In the genomic region with DNA sequence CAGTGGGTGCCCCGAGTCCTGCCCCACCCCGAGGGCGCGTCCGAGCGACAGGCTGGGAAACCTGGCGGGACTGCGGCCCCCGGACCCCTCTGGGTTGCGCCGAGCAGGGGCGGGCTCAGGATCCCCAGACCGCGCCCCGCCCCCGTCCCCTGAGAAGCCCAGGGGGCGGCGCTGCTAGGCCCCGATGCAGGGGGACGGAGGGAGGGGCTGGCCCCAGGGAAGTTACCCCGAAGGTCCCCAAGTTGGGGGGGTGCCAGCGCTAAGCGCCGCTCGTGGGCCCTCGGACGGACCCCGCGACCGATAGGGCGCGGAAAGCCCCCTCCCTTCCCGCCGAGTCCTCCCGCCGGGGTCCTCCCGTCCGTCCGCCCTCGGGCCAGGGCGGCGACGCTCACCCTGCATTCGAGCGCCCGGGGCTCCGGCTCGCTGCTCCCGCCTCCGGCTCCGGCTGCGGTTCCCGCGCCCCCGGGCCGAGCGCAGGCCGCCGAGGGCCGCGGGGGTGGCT, we compare ENCODE assay signal across 10 cellular contexts. TPM values are rescaled to one million over a fixed set of nuclear protein-coding genes. Genes with fewer than 3 reads are reported as not detected.
DNase-seq lines count a peak whose midpoint lies in the region; ATAC-seq and TF ChIP-seq lines count a peak whose summit lies in the region.
"Had no signal": no experiment of that assay in that cellular context is flagged by ENCODE, and none has a peak within 500 bp of the region (broad histone marks: within the 10 kb centered on the region; RNA-seq: fewer than 3 reads in every experiment).

No MANE protein-coding gene starts in this region.

- H3K36me3 ChIP-seq in HAP-1 (replicated peaks) = no peaks in the 10 kb centered on the region; the same call in 1 of the 2 replicates
- H3K36me3 ChIP-seq in iPS-15b (ENCODE audit: control insufficient read depth, insufficient read depth, low read length) = no peaks in the 10 kb centered on the region
- H3K36me3 ChIP-seq in tibial artery = no peaks in the 10 kb centered on the region

- no peak overlapping the region for H3K27ac ChIP-seq in tibial artery

- peak; percentile 38 for ATAC-seq in activated CD8-positive, alpha-beta T cell treated with anti-CD3 and anti-CD28 coated beads, Interleukin-2, amount 10 ng/mL, durations not matched to agents 7 days and 5 days
- ATAC-seq in GM19452 (IDR thresholded peaks at IDR 0.05; ENCODE audit: unreplicated experiment) (no peak), HG03460 (IDR thresholded peaks at IDR 0.05; ENCODE audit: unreplicated experiment) (no peak)

- H3K4me3 ChIP-seq in HAP-1 (peak overlapping the region; percentile 53), iPS-15b (ENCODE audit: low read depth, low read length) (peak overlapping the region; percentile 50), tibial artery (peak overlapping the region; percentile 41 to 45)

- TF ChIP-seq CTCF in tibial artery (IDR thresholded peaks at IDR 0.05) (no peak), osteocyte (IDR thresholded peaks at IDR 0.05) (no peak)

- H3K9ac ChIP-seq in iPS-15b (ENCODE audit: low read depth, low read length) = no peak overlapping the region

- H3K4me1 ChIP-seq in HAP-1 = peaks cover 4% of the 10 kb centered on the region
- H3K4me1 ChIP-seq in iPS-15b (ENCODE audit: control insufficient read depth, insufficient read depth, low read length) = peaks cover 2% of the 10 kb centered on the region
- peaks cover 0 to 28% (median 14%) of the 10 kb centered on the region in 4 donors for H3K4me1 ChIP-seq in tibial artery

- H3K27me3 ChIP-seq in HAP-1 (ENCODE audit: low read depth) (no peaks in the 10 kb centered on the region), iPS-15b (ENCODE audit: control insufficient read depth, insufficient read depth, low read length) (peaks cover 13% of the 10 kb centered on the region), tibial artery (peaks cover 0 to 76% of the 10 kb centered on the region in 2 donors)

- DNase-seq in COLO668 (lab: John Stamatoyannopoulos, UW; ENCODE audit: unreplicated experiment) (peak; percentile 68), HAP-1 (ENCODE audit: low spot score in 2 of 2) (peak in 1 of 2 experiments; percentile 61), tibial artery (no peak), osteocyte (ENCODE audit: extremely low spot score, unreplicated experiment) (no peak)
- peak; percentile 32 for DNase-seq in activated CD8-positive, alpha-beta T cell treated with anti-CD3 and anti-CD28 coated beads, Interleukin-2, amount 10 ng/mL, durations not matched to agents 7 days and 5 days

- H3K4me3 Mint-ChIP-seq in activated CD8-positive, alpha-beta T cell treated with anti-CD3 and anti-CD28 coated beads, Interleukin-2, amount 10 ng/mL, durations not matched to agents 7 days and 5 days = no peak overlapping the region
- H3K4me3 Mint-ChIP-seq in osteocyte (ENCODE audit: unreplicated experiment) = no peak overlapping the region

- H3K9me3 ChIP-seq in HAP-1 = no peaks in the 10 kb centered on the region
- H3K9me3 ChIP-seq in iPS-15b (ENCODE audit: control insufficient read depth, insufficient read depth, low read length) = no peaks in the 10 kb centered on the region
- H3K9me3 ChIP-seq in tibial artery = no peaks in the 10 kb centered on the region

- no peaks in the 10 kb centered on the region for H3K36me3 Mint-ChIP-seq in activated CD8-positive, alpha-beta T cell treated with anti-CD3 and anti-CD28 coated beads, Interleukin-2, amount 10 ng/mL, durations not matched to agents 7 days and 5 days (ENCODE audit: low read depth)
- no peaks in the 10 kb centered on the region for H3K36me3 Mint-ChIP-seq in osteocyte (ENCODE audit: unreplicated experiment)

- H3K27me3 Mint-ChIP-seq in activated CD8-positive, alpha-beta T cell treated with anti-CD3 and anti-CD28 coated beads, Interleukin-2, amount 10 ng/mL, durations not matched to agents 7 days and 5 days (ENCODE audit: low read depth) = peaks cover 13% of the 10 kb centered on the region
- H3K27me3 Mint-ChIP-seq in osteocyte (ENCODE audit: unreplicated experiment) = no peaks in the 10 kb centered on the region

- CTCF ChIA-PET in activated CD8-positive, alpha-beta T cell treated with anti-CD3 and anti-CD28 coated beads, Interleukin-2, amount 10 ng/mL, durations not matched to agents 7 days and 5 days (lab: Charles Lee) = interaction anchor here (1.5 to 2.0 kb wide), 3 partner anchors 14 to 16 kb away, joined by 3 to 18 read pairs (median 5); no protein-coding TSS in a partner anchor

- H3K4me1 Mint-ChIP-seq in activated CD8-positive, alpha-beta T cell treated with anti-CD3 and anti-CD28 coated beads, Interleukin-2, amount 10 ng/mL, durations not matched to agents 7 days and 5 days (ENCODE audit: low read depth) = peaks cover 16% of the 10 kb centered on the region
- peaks cover 3% of the 10 kb centered on the region for H3K4me1 Mint-ChIP-seq in osteocyte (ENCODE audit: unreplicated experiment)

- no peak overlapping the region for H3K27ac Mint-ChIP-seq in activated CD8-positive, alpha-beta T cell treated with anti-CD3 and anti-CD28 coated beads, Interleukin-2, amount 10 ng/mL, durations not matched to agents 7 days and 5 days
- no peak overlapping the region for H3K27ac Mint-ChIP-seq in osteocyte (ENCODE audit: unreplicated experiment)

- no peaks in the 10 kb centered on the region for H3K9me3 Mint-ChIP-seq in activated CD8-positive, alpha-beta T cell treated with anti-CD3 and anti-CD28 coated beads, Interleukin-2, amount 10 ng/mL, durations not matched to agents 7 days and 5 days (ENCODE audit: insufficient read depth)
- no peaks in the 10 kb centered on the region for H3K9me3 Mint-ChIP-seq in osteocyte (ENCODE audit: unreplicated experiment)

- intact Hi-C loops in tibial artery (cut with DNase I; ENCODE audit: low total_unique reads) = no loop called here

- in situ Hi-C loops in HAP-1 (cut with MboI; ENCODE audit: low sequenced_read_pairs) = no loop called here

- POLR2A ChIA-PET in activated CD8-positive, alpha-beta T cell treated with anti-CD3 and anti-CD28 coated beads, Interleukin-2, amount 10 ng/mL, durations not matched to agents 7 days and 5 days (lab: Charles Lee) = no interaction called here

RNA-seq across cellular contexts. Expression of gene GPR153, which starts 0.4 kb away (rescaled TPM):
- 1 to 10 TPM in 1 of 2 experiments, under 1 TPM in 1; 0.99 to 1.0 TPM for total RNA-seq in activated CD8-positive, alpha-beta T cell treated with anti-CD3 and anti-CD28 coated beads, Interleukin-2, amount 10 ng/mL, durations not matched to agents 7 days and 5 days
- 4.2 and 4.4 TPM in 2 replicates for total RNA-seq in osteocyte

RNA-seq across cellular contexts. Expression of gene HES3, which starts 16.5 kb away (rescaled TPM):
- total RNA-seq in activated CD8-positive, alpha-beta T cell treated with anti-CD3 and anti-CD28 coated beads, Interleukin-2, amount 10 ng/mL, durations not matched to agents 7 days and 5 days = not detected
- not detected in 2 replicates for total RNA-seq in osteocyte
- total RNA-seq: M059J, skeletal muscle tissue had no signal

RNA-seq across cellular contexts. Expression of gene ICMT, which starts 24.7 kb away (rescaled TPM):
- total RNA-seq in activated CD8-positive, alpha-beta T cell treated with anti-CD3 and anti-CD28 coated beads, Interleukin-2, amount 10 ng/mL, durations not matched to agents 7 days and 5 days = 10 to 100 TPM; 67.9 to 68.7 TPM
- 74.7 and 81.1 TPM in 2 replicates for total RNA-seq in osteocyte

RNA-seq across cellular contexts. Expression of gene RNF207, which starts 54.6 kb away (rescaled TPM):
- 1 to 10 TPM; 1.6 to 2.0 TPM for total RNA-seq in activated CD8-positive, alpha-beta T cell treated with anti-CD3 and anti-CD28 coated beads, Interleukin-2, amount 10 ng/mL, durations not matched to agents 7 days and 5 days
- 12.4 TPM in 2 replicates for total RNA-seq in osteocyte

Comparison
In these comparisons a context has a peak if more than half of its experiments do, and no peak if none do; other contexts are left out.
1. DNase-seq: peak in COLO668 (single experiment) and activated CD8-positive, alpha-beta T cell treated with anti-CD3 and anti-CD28 coated beads, Interleukin-2, amount 10 ng/mL, durations not matched to agents 7 days and 5 days (single experiment); none in tibial artery (0 of 2) and osteocyte (single experiment).
2. Peak in every context shown above with its lines, with median percentiles within 50 percentile points of each other: H3K4me3 ChIP-seq.